13 cellular contexts compared by ENCODE assay signal in genomic region chr12:122880155-122880605, GRCh38. TPM values are rescaled to one million over a fixed set of nuclear protein-coding genes. Genes with fewer than 3 reads are reported as not detected.
DNase-seq lines count a peak whose midpoint lies in the region; ATAC-seq and TF ChIP-seq lines count a peak whose summit lies in the region.
"Had no signal": no experiment of that assay in that cellular context is flagged by ENCODE, and none has a peak within 500 bp of the region (broad histone marks: within the 10 kb centered on the region; RNA-seq: fewer than 3 reads in every experiment).

No MANE protein-coding gene starts in this region.

- DNase-seq in SK-N-MC (ENCODE audit: low read depth, low spot score) = no peak
- no peak for DNase-seq in immature natural killer cell
- DNase-seq in smooth muscle cell (lab: John Stamatoyannopoulos, UW; ENCODE audit: unreplicated experiment) = no peak
- no peak for DNase-seq in HT-29 (ENCODE audit: low spot score)
- DNase-seq in foreskin fibroblast = no peak
- DNase-seq: activated CD4-positive, alpha-beta T cell treated with anti-CD3 and anti-CD28 coated beads, Interleukin-2, amount 50 U/mL, for 1 hour; activated naive CD4-positive, alpha-beta T cell; DMS153; NCI-H524 had no signal

- H3K4me2 ChIP-seq in smooth muscle cell = peak overlapping the region; percentile 64

- H3K27me3 ChIP-seq in smooth muscle cell (ENCODE audit: low read depth) = no peaks in the 10 kb centered on the region

- H3K4me1 ChIP-seq in HEK293 (ENCODE audit: control insufficient read depth, insufficient read depth, low read length) = peaks cover 28% of the 10 kb centered on the region
- H3K4me1 ChIP-seq in smooth muscle cell (ENCODE audit: low read depth) = peaks cover 20% of the 10 kb centered on the region

- H3K27ac ChIP-seq in HEK293 (ENCODE audit: extremely low read depth, low read depth, low read length) = no peak overlapping the region
- H3K27ac ChIP-seq in SK-N-MC = peak overlapping the region; percentile 81
- peak overlapping the region; percentile 63 for H3K27ac ChIP-seq in smooth muscle cell (ENCODE audit: low read depth)

- H3K9me3 ChIP-seq in HEK293 (ENCODE audit: control insufficient read depth, insufficient read depth, low read depth, low read length) (no peaks in the 10 kb centered on the region), SK-N-MC (ENCODE audit: low read depth, low read length) (no peaks in the 10 kb centered on the region), smooth muscle cell (replicated peaks; ENCODE audit: low read depth) (no peaks in the 10 kb centered on the region)

- H3K36me3 ChIP-seq in HEK293 (ENCODE audit: control insufficient read depth in 2 of 2, insufficient read depth in 1 of 2, low read length in 2 of 2) (no peaks in the 10 kb centered on the region), SK-N-MC (ENCODE audit: insufficient read depth, low read length) (no peaks in the 10 kb centered on the region), smooth muscle cell (ENCODE audit: low read depth) (no peaks in the 10 kb centered on the region)

- H2AFZ ChIP-seq in smooth muscle cell (ENCODE audit: low read depth) = no peak overlapping the region

- peaks cover 100% of the 10 kb centered on the region for H4K20me1 ChIP-seq in smooth muscle cell (ENCODE audit: low read depth)

- H3K79me2 ChIP-seq in smooth muscle cell (ENCODE audit: low read depth) = peaks cover 93% of the 10 kb centered on the region

- CTCF ChIA-PET in HEK293 (lab: Yijun Ruan, JAX) = interaction anchor here (0.5 to 2.0 kb wide), 18 partner anchors 9 to 1335 kb away, joined by 3 to 11 read pairs (median 4); no protein-coding TSS in a partner anchor

- H3K4me1 Mint-ChIP-seq in immature natural killer cell = peaks cover 98 to 100% of the 10 kb centered on the region in 2 donors

- no peaks in the 10 kb centered on the region for H3K9me3 Mint-ChIP-seq in immature natural killer cell

- H3F3A ChIP-seq in smooth muscle cell (ENCODE audit: low read depth) = peaks cover 11% of the 10 kb centered on the region

- peak overlapping the region; percentile 58 for H3K9ac ChIP-seq in SK-N-MC (ENCODE audit: insufficient read length)
- H3K9ac ChIP-seq in smooth muscle cell (ENCODE audit: low read depth) = peak overlapping the region; percentile 31

- no peaks in the 10 kb centered on the region for H3K36me3 Mint-ChIP-seq in immature natural killer cell

- 28% methylated on average over 9 of the region's 9 CpGs for WGBS in smooth muscle cell (ENCODE audit: low lambda C conversion rate)

- peak overlapping the region; percentile 61 to 92 (median 84) for H3K27ac Mint-ChIP-seq in immature natural killer cell

- TF ChIP-seq CTCF in HEK293 (tag by site-specific recombination; IDR thresholded peaks at IDR 0.05) (no peak), smooth muscle cell (IDR thresholded peaks at IDR 0.05; ENCODE audit: borderline replicate concordance, insufficient read depth, poor library complexity, severe bottlenecking) (no peak), foreskin fibroblast (IDR thresholded peaks at IDR 0.05; ENCODE audit: low read depth, low read length) (no peak)

- POLR2A ChIA-PET in HEK293 (lab: Yijun Ruan, JAX) = interaction anchor here (0.7 to 1.0 kb wide), 2 partner anchors 60 to 86 kb away, joined by 4 read pairs; partner anchors contain the start of gene ABCB9

- H3K4me3 ChIP-seq in HEK293 (ENCODE audit: low read depth, low read length) (no peak overlapping the region), SK-N-MC (peak overlapping the region; percentile 55), smooth muscle cell (no peak overlapping the region), foreskin fibroblast (ENCODE audit: low read depth in 1 of 2, low read length in 2 of 2) (no peak overlapping the region)
- H3K4me3 ChIP-seq: GM12878 had no signal

- peaks cover 6 to 19% (median 8%) of the 10 kb centered on the region in 3 donors for H3K27me3 Mint-ChIP-seq in immature natural killer cell (ENCODE audit: low read depth in 3 of 3)

- peak overlapping the region; percentile 15 to 60 (median 51) for H3K4me3 Mint-ChIP-seq in immature natural killer cell

- ATAC-seq in HG02623 (IDR thresholded peaks at IDR 0.05; ENCODE audit: unreplicated experiment) = no peak
- ATAC-seq in GM18907 (IDR thresholded peaks at IDR 0.05; ENCODE audit: unreplicated experiment) = no peak

TF ChIP-seq in HEK293, 187 proteins besides CTCF, POLR2A, EP300 and RAD21 (continues in another document):
- TF ChIP-seq OVOL3 (tag by site-specific recombination; IDR thresholded peaks at IDR 0.05) = no peak
- TF ChIP-seq REST (tag by site-specific recombination; IDR thresholded peaks at IDR 0.05) = no peak
- peak; percentile 77 for TF ChIP-seq FEZF1 (tag by site-specific recombination; IDR thresholded peaks at IDR 0.05)
- no peak for TF ChIP-seq ZNF529 (tag by site-specific recombination; IDR thresholded peaks at IDR 0.05; ENCODE audit: insufficient replicate concordance)
- no peak for TF ChIP-seq ZNF2 (tag by site-specific recombination; IDR thresholded peaks at IDR 0.05)
- TF ChIP-seq ZNF768 (tag by site-specific recombination; IDR thresholded peaks at IDR 0.05) = no peak
- no peak for TF ChIP-seq BCL6B (tag by site-specific recombination; IDR thresholded peaks at IDR 0.05)
- no peak for TF ChIP-seq ZNF391 (tag by site-specific recombination; IDR thresholded peaks at IDR 0.05; ENCODE audit: borderline replicate concordance, low read depth)
- peak; percentile 84 for TF ChIP-seq SP7 (tag by site-specific recombination; IDR thresholded peaks at IDR 0.05)
- TF ChIP-seq ATF2 (tag by site-specific recombination; IDR thresholded peaks at IDR 0.05; ENCODE audit: low read depth) = peak; percentile 56
- 0 out of 2 replicates have a peak, but pooled peaks have one; percentile 49 for TF ChIP-seq ZNF692 (tag by site-specific recombination; IDR thresholded peaks at IDR 0.05)

RNA-seq across cellular contexts. Expression of gene VPS37B, which starts 15.7 kb away (rescaled TPM):
- polyA plus RNA-seq in immature natural killer cell (10 to 100 TPM; 39.5 to 70.1 (median 43.6) TPM), smooth muscle cell (25.3 and 37.9 TPM in 2 replicates)
- 14.8 and 20.4 TPM in 2 replicates for total RNA-seq in smooth muscle cell
- 103 and 111 TPM in 2 replicates for total RNA-seq in HT-29 (2014; rRNA removed; shearing (Covaris generic))

RNA-seq across cellular contexts. Expression of gene HIP1R, which starts 44.9 kb away (rescaled TPM):
- polyA plus RNA-seq in immature natural killer cell (10 to 100 TPM in 1 of 3 donors, 1 to 10 TPM in 2; 4.4 to 14.6 (median 5.1) TPM), smooth muscle cell (6.0 and 13.7 TPM in 2 replicates)
- total RNA-seq in smooth muscle cell = 7.4 and 27.8 TPM in 2 replicates
- total RNA-seq in HT-29 (2014; rRNA removed; shearing (Covaris generic)) = 109 and 131 TPM in 2 replicates
